ENCODE assay signal across 12 cellular contexts in the genomic region with DNA sequence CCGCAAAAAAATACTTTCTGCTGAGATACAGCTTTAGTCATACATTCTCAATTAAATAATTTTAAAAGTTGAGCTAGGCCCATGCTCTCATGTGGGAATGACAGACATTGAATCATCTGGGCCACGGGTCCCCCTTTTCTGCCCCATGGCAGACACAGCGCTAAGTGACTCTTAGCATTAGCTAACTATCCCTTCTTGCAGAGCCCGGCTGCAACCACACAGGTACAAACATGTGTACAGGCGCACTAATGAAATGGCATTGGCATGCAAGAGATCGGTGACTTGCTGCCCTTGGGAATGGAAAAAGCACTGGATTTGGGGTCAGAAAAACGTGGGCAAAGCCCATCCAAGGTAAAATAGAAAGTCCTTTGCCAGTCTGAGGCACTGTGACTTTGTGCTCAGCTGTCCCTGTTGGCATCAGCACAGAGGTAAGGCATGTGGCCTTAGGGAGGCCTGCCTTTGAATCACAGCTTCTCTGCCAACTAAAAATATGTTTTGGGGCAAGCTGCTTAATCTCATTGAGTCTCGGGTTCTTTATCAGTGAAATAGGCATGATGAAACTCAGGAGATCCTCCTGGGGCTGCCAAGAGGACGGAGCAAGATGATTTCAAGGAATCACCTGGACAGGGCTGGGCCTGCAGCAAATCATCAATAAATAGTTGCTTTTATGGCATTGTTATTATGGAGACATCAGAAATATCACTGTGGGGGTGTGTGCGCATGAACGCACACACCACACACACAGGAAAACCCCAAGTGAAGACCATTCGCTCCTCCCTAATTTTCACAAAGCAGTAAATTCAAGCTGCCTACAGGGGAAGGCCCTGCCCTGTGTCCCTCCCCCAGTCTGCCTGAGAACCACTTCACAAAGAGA. TPM values are rescaled to one million over a fixed set of nuclear protein-coding genes. Genes with fewer than 3 reads are reported as not detected.
A peak's percentile ranks its signal among the peaks of the same experiment; 100 is the strongest.
DNase-seq lines count a peak whose midpoint lies in the region; ATAC-seq and TF ChIP-seq lines count a peak whose summit lies in the region.
"Had no signal": no experiment of that assay in that cellular context is flagged by ENCODE, and none has a peak within 500 bp of the region (broad histone marks: within the 10 kb centered on the region; RNA-seq: fewer than 3 reads in every experiment).

No MANE protein-coding gene starts in this region.

- peak overlapping the region in 3 of 7 donors; percentile 23 to 50 (median 40) for H3K4me3 Mint-ChIP-seq in CD8-positive, alpha-beta memory T cell
- H3K4me3 Mint-ChIP-seq in effector memory CD8-positive, alpha-beta T cell, result no peak overlapping the region
- H3K4me3 Mint-ChIP-seq: dendritic cell treated with granulocyte-macrophage colony-stimulating factor and Interleukin-4, amounts not matched to agents 40 ng/mL and 50 ng/mL, for 4 days had no signal

- CTCF ChIA-PET in CD8-positive, alpha-beta memory T cell (lab: Charles Lee), result interaction anchor here (1.7 to 2.5 kb wide), 4 partner anchors 14 to 57 kb away, joined by 4 to 13 read pairs (median 6); no protein-coding TSS in a partner anchor

- peak in 3 of 5 donors; percentile 22 to 60 (median 23) for DNase-seq in CD8-positive, alpha-beta memory T cell
- DNase-seq in effector memory CD8-positive, alpha-beta T cell, result no peak
- DNase-seq in left lung (no peak), NCI-H2029 (lab: John Stamatoyannopoulos, UW) (no peak)
- DNase-seq: stimulated activated naive CD4-positive, alpha-beta T cell treated with Interleukin-2 at 50 U/mL for 16 hours; T1000 had no signal

- peaks cover 2% of the 10 kb centered on the region in 2 donors for H3K27me3 Mint-ChIP-seq in CD8-positive, alpha-beta memory T cell
- no peaks in the 10 kb centered on the region for H3K27me3 Mint-ChIP-seq in effector memory CD8-positive, alpha-beta T cell
- H3K27me3 Mint-ChIP-seq: dendritic cell treated with granulocyte-macrophage colony-stimulating factor and Interleukin-4, amounts not matched to agents 40 ng/mL and 50 ng/mL, for 4 days had no signal

- no peaks in the 10 kb centered on the region for H3K36me3 ChIP-seq in CD8-positive, alpha-beta memory T cell (ENCODE audit: insufficient read depth, low read length)
- no peaks in the 10 kb centered on the region for H3K36me3 ChIP-seq in left lung

- ATAC-seq in GM18907 (IDR thresholded peaks at IDR 0.05; ENCODE audit: unreplicated experiment) (peak; percentile 69), HG03175 (IDR thresholded peaks at IDR 0.05; ENCODE audit: unreplicated experiment) (peak; percentile 43), left lung (no peak), GM21390 (IDR thresholded peaks at IDR 0.05; ENCODE audit: unreplicated experiment) (no peak), GM19324 (IDR thresholded peaks at IDR 0.05; ENCODE audit: low FRiP score, unreplicated experiment) (no peak)
- ATAC-seq in effector memory CD8-positive, alpha-beta T cell (replicated peaks), result peak; percentile 77

- no peaks in the 10 kb centered on the region for H3K27me3 ChIP-seq in CD8-positive, alpha-beta memory T cell (ENCODE audit: insufficient read depth, low read length, poor library complexity, severe bottlenecking)
- no peaks in the 10 kb centered on the region for H3K27me3 ChIP-seq in left lung

- H3K9me3 Mint-ChIP-seq in CD8-positive, alpha-beta memory T cell, result no peaks in the 10 kb centered on the region
- no peaks in the 10 kb centered on the region for H3K9me3 Mint-ChIP-seq in effector memory CD8-positive, alpha-beta T cell
- H3K9me3 Mint-ChIP-seq: activated T-helper 2 cell treated with anti-CD3 and anti-CD28 coated beads, Interferon-gamma antibody, Interleukin-2, Interleukin-4, amounts not matched to agents 10 μg/mL and 5 μg/mL and 100 μg/mL, durations not matched to agents 14 hours and 24 hours and 36 hours; dendritic cell treated with granulocyte-macrophage colony-stimulating factor and Interleukin-4, amounts not matched to agents 40 ng/mL and 50 ng/mL, for 4 days had no signal

- intact Hi-C loops in left lung (cut with DNase I), result no loop called here

- H3K36me3 Mint-ChIP-seq in CD8-positive, alpha-beta memory T cell, result peaks cover 0 to 5% (median 4%) of the 10 kb centered on the region in 3 donors
- H3K36me3 Mint-ChIP-seq in effector memory CD8-positive, alpha-beta T cell (ENCODE audit: insufficient read depth), result peaks cover 6% of the 10 kb centered on the region

- H3K4me1 ChIP-seq in CD8-positive, alpha-beta memory T cell (ENCODE audit: insufficient read depth, low read length), result peaks cover 25% of the 10 kb centered on the region
- H3K4me1 ChIP-seq in left lung, result peaks cover 0 to 4% of the 10 kb centered on the region in 2 donors

- peaks cover 26 to 50% (median 34%) of the 10 kb centered on the region in 3 donors for H3K4me1 Mint-ChIP-seq in CD8-positive, alpha-beta memory T cell
- peaks cover 8 to 25% of the 10 kb centered on the region in 2 donors for H3K4me1 Mint-ChIP-seq in effector memory CD8-positive, alpha-beta T cell (ENCODE audit: low read depth in 2 of 2)

- H3K9me3 ChIP-seq in CD8-positive, alpha-beta memory T cell (ENCODE audit: low read length), result no peaks in the 10 kb centered on the region
- no peaks in the 10 kb centered on the region for H3K9me3 ChIP-seq in left lung

- peak overlapping the region in 7 of 8 donors; percentile 44 to 87 (median 70) for H3K27ac Mint-ChIP-seq in CD8-positive, alpha-beta memory T cell
- peak overlapping the region; percentile 2 to 89 for H3K27ac Mint-ChIP-seq in effector memory CD8-positive, alpha-beta T cell
- H3K27ac Mint-ChIP-seq: activated T-helper 2 cell treated with anti-CD3 and anti-CD28 coated beads, Interferon-gamma antibody, Interleukin-2, Interleukin-4, amounts not matched to agents 10 μg/mL and 5 μg/mL and 100 μg/mL, durations not matched to agents 14 hours and 24 hours and 36 hours; dendritic cell treated with granulocyte-macrophage colony-stimulating factor and Interleukin-4, amounts not matched to agents 40 ng/mL and 50 ng/mL, for 4 days had no signal

- POLR2A ChIA-PET in CD8-positive, alpha-beta memory T cell (lab: Charles Lee), result interaction anchor here (0.6 kb wide), 2 partner anchors 34 to 511 kb away, joined by 3 read pairs; no protein-coding TSS in a partner anchor

- H3K4me3 ChIP-seq in CD8-positive, alpha-beta memory T cell (ENCODE audit: low read length), result no peak overlapping the region
- no peak overlapping the region for H3K4me3 ChIP-seq in left lung

- TF ChIP-seq CTCF in left lung (IDR thresholded peaks at IDR 0.05), result no peak

- H3K27ac ChIP-seq in CD8-positive, alpha-beta memory T cell (ENCODE audit: low read depth, low read length), result no peak overlapping the region
- H3K27ac ChIP-seq in left lung, result no peak overlapping the region

RNA-seq across cellular contexts. Expression of gene WHRN, which starts 54.2 kb away (rescaled TPM):
- 1 to 10 TPM; 8.6 to 9.0 TPM for total RNA-seq in CD8-positive, alpha-beta memory T cell
- polyA plus RNA-seq in CD8-positive, alpha-beta memory T cell, result 5.5 TPM
- 1 to 10 TPM; 5.1 to 6.8 TPM for total RNA-seq in left lung

Comparison
In these comparisons a context has a peak if more than half of its experiments do, and no peak if none do; other contexts are left out.
1. DNase-seq: peak in CD8-positive, alpha-beta memory T cell (3 of 5); none in effector memory CD8-positive, alpha-beta T cell (0 of 3), left lung (0 of 2) and NCI-H2029 (single experiment).
2. ATAC-seq: peak in GM18907 (single experiment), HG03175 (single experiment) and effector memory CD8-positive, alpha-beta T cell (single experiment); none in left lung (single experiment), GM21390 (single experiment) and GM19324 (single experiment).